8 cellular contexts compared by ENCODE assay signal in the genomic region with DNA sequence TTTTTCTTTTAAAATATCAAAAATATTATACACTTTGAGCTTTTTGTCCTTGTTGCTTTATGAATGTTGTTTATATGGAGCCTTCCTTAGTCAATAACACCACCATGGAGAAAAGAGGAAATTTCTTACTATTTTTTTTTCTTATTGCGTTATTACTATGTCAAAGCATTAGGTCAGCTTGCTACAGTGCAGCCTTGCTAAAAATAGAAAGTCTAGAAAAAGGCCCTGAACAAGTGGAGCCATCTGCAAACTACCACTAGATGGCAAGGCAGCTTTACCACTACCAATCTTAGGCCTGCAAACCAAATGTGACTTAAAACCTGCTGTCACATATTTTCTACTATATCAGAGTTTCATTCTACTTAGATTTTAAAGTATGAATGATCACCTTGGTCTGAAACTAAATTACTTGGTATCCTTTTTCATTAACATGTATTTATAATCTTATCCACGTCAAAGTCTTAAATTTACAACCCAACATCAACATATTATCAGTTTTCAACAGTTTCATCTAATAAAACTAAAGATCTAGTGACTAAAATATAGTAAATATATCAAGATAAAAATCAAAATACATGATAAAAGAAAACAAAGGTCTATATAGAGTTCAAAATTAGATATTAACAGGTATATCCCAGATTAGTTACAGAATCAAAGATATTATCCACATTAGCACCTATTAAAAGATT.
DNase-seq lines count a peak whose midpoint lies in the region; ATAC-seq and TF ChIP-seq lines count a peak whose summit lies in the region.

No MANE protein-coding gene starts in this region.

- peaks cover 7% of the 10 kb centered on the region for H3K4me1 Mint-ChIP-seq in CD4-positive, alpha-beta T cell (ENCODE audit: low read depth)

- intact Hi-C loops in CD4-positive, alpha-beta T cell (cut with DNase I, micrococcal nuclease), result loop anchor here (1.0 to 5.0 kb wide), 7 partner anchors 245 to 718 kb away; a partner anchor contains a TSS

- no peak overlapping the region for H3K4me3 Mint-ChIP-seq in CD4-positive, alpha-beta T cell

- no peaks in the 10 kb centered on the region for H3K27me3 Mint-ChIP-seq in CD4-positive, alpha-beta T cell

- H3K27me3 ChIP-seq in CD4-positive, alpha-beta T cell (ENCODE audit: control insufficient read depth, insufficient read depth, low read length), result no peaks in the 10 kb centered on the region
- H3K27me3 ChIP-seq in suprapubic skin, result no peaks in the 10 kb centered on the region

- H3K36me3 Mint-ChIP-seq in CD4-positive, alpha-beta T cell (ENCODE audit: low read depth), result peaks cover 19% of the 10 kb centered on the region

- H3K36me3 ChIP-seq in suprapubic skin, result no peaks in the 10 kb centered on the region

- DNase-seq in CD4-positive, alpha-beta T cell, result peak in 6 of 10 experiments; percentile 1 to 24 (median 12)
- DNase-seq in NCI-H1105 (lab: John Stamatoyannopoulos, UW), result peak; percentile 35
- peak; percentile 88 for DNase-seq in SKM-1 (lab: John Stamatoyannopoulos, UW; ENCODE audit: unreplicated experiment)
- peak; percentile 88 for DNase-seq in cerebellum (ENCODE audit: low spot score)
- peak; percentile 89 for DNase-seq in left kidney (ENCODE audit: low read depth, low spot score)
- DNase-seq in suprapubic skin (ENCODE audit: low spot score in 2 of 2), result peak in 1 of 2 donors; percentile 60

- H3K9me3 Mint-ChIP-seq in CD4-positive, alpha-beta T cell, result no peaks in the 10 kb centered on the region

- peaks cover 9% of the 10 kb centered on the region for H3K4me1 ChIP-seq in suprapubic skin

- WGBS in suprapubic skin, result 25% methylated on average over 2 of the region's 2 CpGs

- no peaks in the 10 kb centered on the region for H3K9me3 ChIP-seq in CD4-positive, alpha-beta T cell (ENCODE audit: control insufficient read depth, low read length)
- no peaks in the 10 kb centered on the region for H3K9me3 ChIP-seq in suprapubic skin

- TF ChIP-seq CTCF in CD4-positive, alpha-beta T cell (IDR thresholded peaks at IDR 0.05), result peak; percentile 71
- TF ChIP-seq CTCF in suprapubic skin (IDR thresholded peaks at IDR 0.05), result peak; percentile 78 to 84

- no peak for TF ChIP-seq POLR2A in suprapubic skin (IDR thresholded peaks at IDR 0.05)

- POLR2A ChIA-PET in CD4-positive, alpha-beta T cell (lab: Charles Lee), result interaction anchor here (0.8 to 3.0 kb wide), 4 partner anchors 31 to 659 kb away, joined by 3 to 8 read pairs (median 5); a partner anchor contains a TSS

- TF ChIP-seq EP300 in suprapubic skin (IDR thresholded peaks at IDR 0.05), result no peak

- no peak overlapping the region for H3K27ac Mint-ChIP-seq in CD4-positive, alpha-beta T cell

- ATAC-seq in CD4-positive, alpha-beta T cell (ENCODE audit: poor library complexity), result peak; percentile 89
- ATAC-seq in GM18511 (IDR thresholded peaks at IDR 0.05; ENCODE audit: unreplicated experiment) (peak; percentile 100), HG02884 (IDR thresholded peaks at IDR 0.05; ENCODE audit: unreplicated experiment) (peak; percentile 100)

- CTCF ChIA-PET in CD4-positive, alpha-beta T cell (lab: Charles Lee), result interaction anchor here (1.1 to 1.4 kb wide), 3 partner anchors 332 to 659 kb away, joined by 3 to 7 read pairs (median 3); no protein-coding TSS in a partner anchor

- H3K27ac ChIP-seq in CD4-positive, alpha-beta T cell (ENCODE audit: low read depth, low read length), result no peak overlapping the region
- H3K27ac ChIP-seq in suprapubic skin, result no peak overlapping the region

- no peak overlapping the region for H3K4me3 ChIP-seq in suprapubic skin
